Comparison of ENCODE assay signal across 16 cellular contexts in genomic region chr13:38398810-38399493, GRCh38. TPM values are rescaled to one million over a fixed set of nuclear protein-coding genes. Genes with fewer than 3 reads are reported as not detected.
DNase-seq lines count a peak whose midpoint lies in the region; ATAC-seq, FAIRE-seq and TF ChIP-seq lines count a peak whose summit lies in the region.
"Had no signal": no experiment of that assay in that cellular context is flagged by ENCODE, and none has a peak within 500 bp of the region (broad histone marks: within the 10 kb centered on the region; RNA-seq: fewer than 3 reads in every experiment).

No MANE protein-coding gene starts in this region.

- H3K27ac ChIP-seq in BLaER1 treated with 17β-estradiol and CSF1 and Interleukin-3, amounts not matched to agents 10 nM and 100 nM, result peak overlapping the region; percentile 2 to 88 (median 81); a peak in 20 of 22 replicates
- no peak overlapping the region for H3K27ac ChIP-seq in K562 (ENCODE audit: extremely low read depth, low read depth, low read length)
- H3K27ac ChIP-seq in mesenchymal stem cell (ENCODE audit: low read length, poor library complexity, severe bottlenecking), result no peak overlapping the region
- no peak overlapping the region for H3K27ac ChIP-seq in lower lobe of right lung
- H3K27ac ChIP-seq: HL-60 had no signal

- no peaks in the 10 kb centered on the region for H3K79me1 ChIP-seq in mesenchymal stem cell (replicated peaks; ENCODE audit: low read length, poor library complexity, severe bottlenecking)

- no peaks in the 10 kb centered on the region for H3K36me3 Mint-ChIP-seq in activated T-helper 1 cell treated with anti-CD3 and anti-CD28 coated beads, Interleukin-12 subunit alpha, Interleukin-12 subunit beta, Interleukin-2, Interleukin-4 antibody, amounts not matched to agents 30 ng/mL and 10 ng/mL and 1 ng/mL, durations not matched to agents 14 hours and 24 hours and 36 hours (ENCODE audit: low read depth)

- H4K91ac ChIP-seq in mesenchymal stem cell (ENCODE audit: low read length), result no peak overlapping the region

- ATAC-seq in K562, result no peak
- ATAC-seq in lower lobe of right lung, result no peak
- ATAC-seq: HCT116 had no signal

- TF ChIP-seq CTCF in K562 (IDR thresholded peaks at IDR 0.05 in 2 of 3, conservative IDR thresholded peaks at IDR 0.05 in 1 of 3; ENCODE audit: insufficient read depth in 2 of 3, low read depth in 1 of 3, low read length in 3 of 3) (no peak), lower lobe of right lung (IDR thresholded peaks at IDR 0.05) (no peak)

- H3K9me3 ChIP-seq in BLaER1 treated with 17β-estradiol and CSF1 and Interleukin-3, amounts not matched to agents 10 nM and 100 nM (replicated peaks in 1 of 11), result peaks cover 0 to 5% (median 2%) of the 10 kb centered on the region in 11 experiments; a peak in 7 of 22 replicates
- no peaks in the 10 kb centered on the region for H3K9me3 ChIP-seq in K562 (replicated peaks; ENCODE audit: control insufficient read depth, insufficient read depth, low read depth, low read length)
- H3K9me3 ChIP-seq in mesenchymal stem cell (ENCODE audit: control insufficient read depth, low read length), result no peaks in the 10 kb centered on the region
- H3K9me3 ChIP-seq in lower lobe of right lung, result no peaks in the 10 kb centered on the region

- no peak for TF ChIP-seq EP300 in K562 (IDR thresholded peaks at IDR 0.05; ENCODE audit: low read length)

- H3K27me3 Mint-ChIP-seq in activated T-helper 1 cell treated with anti-CD3 and anti-CD28 coated beads, Interleukin-12 subunit alpha, Interleukin-12 subunit beta, Interleukin-2, Interleukin-4 antibody, amounts not matched to agents 30 ng/mL and 10 ng/mL and 1 ng/mL, durations not matched to agents 14 hours and 24 hours and 36 hours (ENCODE audit: insufficient read depth), result peaks cover 2% of the 10 kb centered on the region

- no peak overlapping the region for H3K27ac Mint-ChIP-seq in activated T-helper 1 cell treated with anti-CD3 and anti-CD28 coated beads, Interleukin-12 subunit alpha, Interleukin-12 subunit beta, Interleukin-2, Interleukin-4 antibody, amounts not matched to agents 30 ng/mL and 10 ng/mL and 1 ng/mL, durations not matched to agents 14 hours and 24 hours and 36 hours

- peak overlapping the region in 10 of 11 experiments; percentile 9 to 77 (median 56); a peak in 19 of 22 replicates for H3K4me2 ChIP-seq in BLaER1 treated with 17β-estradiol and CSF1 and Interleukin-3, amounts not matched to agents 10 nM and 100 nM
- H3K4me2 ChIP-seq in K562 (ENCODE audit: insufficient read depth, low read length) (no peak overlapping the region), mesenchymal stem cell (ENCODE audit: low read length, poor library complexity, severe bottlenecking) (no peak overlapping the region)

- H3K27me3 ChIP-seq in BLaER1 treated with 17β-estradiol and CSF1 and Interleukin-3, amounts not matched to agents 10 nM and 100 nM, result no peaks in the 10 kb centered on the region
- H3K27me3 ChIP-seq in K562 (ENCODE audit: control insufficient read depth in 2 of 2, insufficient read depth in 2 of 2, low read length in 2 of 2) (no peaks in the 10 kb centered on the region), mesenchymal stem cell (ENCODE audit: control insufficient read depth in 1 of 2, insufficient read depth in 1 of 2, low read length in 2 of 2) (no peaks in the 10 kb centered on the region), lower lobe of right lung (ENCODE audit: low read depth) (no peaks in the 10 kb centered on the region)

- H2AK5ac ChIP-seq in mesenchymal stem cell (ENCODE audit: low read length, severe bottlenecking), result no peak overlapping the region

- no peak for TF ChIP-seq RAD21 in K562 (CRISPR knock-in tag; conservative IDR thresholded peaks at IDR 0.05 in 1 of 2, IDR thresholded peaks at IDR 0.05 in 1 of 2)

- intact Hi-C loops in K562 (cut with micrococcal nuclease) (no loop called here), posterior cingulate gyrus (cut with DNase I) (no loop called here), lower lobe of right lung (cut with DNase I) (no loop called here)
- intact Hi-C loops in activated T-helper 1 cell treated with anti-CD3 and anti-CD28 coated beads, Interleukin-12 subunit alpha, Interleukin-12 subunit beta, Interleukin-2, Interleukin-4 antibody, amounts not matched to agents 30 ng/mL and 10 ng/mL and 1 ng/mL, durations not matched to agents 14 hours and 24 hours and 36 hours (cut with micrococcal nuclease), result no loop called here

- in situ Hi-C loops in K562 (cut with MboI), result no loop called here

- H3K18ac ChIP-seq in mesenchymal stem cell (ENCODE audit: low read depth in 1 of 2, low read length in 2 of 2), result no peak overlapping the region

- peaks cover 4% of the 10 kb centered on the region for H3K4me1 Mint-ChIP-seq in activated T-helper 1 cell treated with anti-CD3 and anti-CD28 coated beads, Interleukin-12 subunit alpha, Interleukin-12 subunit beta, Interleukin-2, Interleukin-4 antibody, amounts not matched to agents 30 ng/mL and 10 ng/mL and 1 ng/mL, durations not matched to agents 14 hours and 24 hours and 36 hours (ENCODE audit: low read depth)

- no peaks in the 10 kb centered on the region for H4K20me1 ChIP-seq in BLaER1 treated with 17β-estradiol and CSF1 and Interleukin-3, amounts not matched to agents 10 nM and 100 nM
- H4K20me1 ChIP-seq in K562 (replicated peaks; ENCODE audit: control insufficient read depth, insufficient read depth, low read length), result no peaks in the 10 kb centered on the region

- DNase-seq in HT1080 (ENCODE audit: low read depth) (peak; percentile 87), K562 (ENCODE audit: extremely low read depth in 1 of 4, low spot score in 3 of 4) (no peak), mesenchymal stem cell (peak; percentile 64), NCI-H1092 treated with DMSO at 0.1 percent for 48 hours (lab: John Stamatoyannopoulos, UW) (no peak), posterior cingulate gyrus (no peak), lower lobe of right lung (no peak)
- no peak for DNase-seq in activated T-helper 1 cell treated with anti-CD3 and anti-CD28 coated beads, Interleukin-12 subunit alpha, Interleukin-12 subunit beta, Interleukin-2, Interleukin-4 antibody, amounts not matched to agents 30 ng/mL and 10 ng/mL and 1 ng/mL, durations not matched to agents 14 hours and 24 hours and 36 hours (ENCODE audit: low spot score)
- DNase-seq: DMS 273 treated with DMSO at 0.1 percent for 48 hours; NCI-H2029 treated with DMSO at 0.1 percent for 48 hours; SHP77 treated with DMSO at 0.1 percent for 48 hours; stimulated activated CD8-positive, alpha-beta memory T cell treated with anti-CD3 and anti-CD28 coated beads, Interleukin-4, amount 100 ng/mL, for 48 hours had no signal

- H3K9me1 ChIP-seq in K562 (ENCODE audit: control insufficient read depth, insufficient read depth, low read length), result no peaks in the 10 kb centered on the region

- no peak for FAIRE-seq in K562 (lab: Jason Lieb, UNC)
- FAIRE-seq: endothelial cell of umbilical vein had no signal

- H2BK12ac ChIP-seq in mesenchymal stem cell (ENCODE audit: low read length in 2 of 2), result no peak overlapping the region

- H2AFZ ChIP-seq in K562 (ENCODE audit: low read depth, low read length), result no peak overlapping the region
- no peak overlapping the region for H2AFZ ChIP-seq in mesenchymal stem cell (ENCODE audit: low read depth, low read length)

- H3K36me3 ChIP-seq in BLaER1 treated with 17β-estradiol and CSF1 and Interleukin-3, amounts not matched to agents 10 nM and 100 nM, result no peaks in the 10 kb centered on the region
- no peaks in the 10 kb centered on the region for H3K36me3 ChIP-seq in K562 (ENCODE audit: control insufficient read depth, insufficient read depth, low read length)
- no peaks in the 10 kb centered on the region for H3K36me3 ChIP-seq in mesenchymal stem cell (ENCODE audit: control insufficient read depth in 1 of 2, insufficient read depth in 2 of 2, low read depth in 1 of 2, low read length in 2 of 2)
- no peaks in the 10 kb centered on the region for H3K36me3 ChIP-seq in lower lobe of right lung

- no peak overlapping the region for H3K4me3 Mint-ChIP-seq in activated T-helper 1 cell treated with anti-CD3 and anti-CD28 coated beads, Interleukin-12 subunit alpha, Interleukin-12 subunit beta, Interleukin-2, Interleukin-4 antibody, amounts not matched to agents 30 ng/mL and 10 ng/mL and 1 ng/mL, durations not matched to agents 14 hours and 24 hours and 36 hours

- peaks cover 0 to 31% (median 23%) of the 10 kb centered on the region in 10 experiments; a peak in 17 of 20 replicates for H3K4me1 ChIP-seq in BLaER1 treated with 17β-estradiol and CSF1 and Interleukin-3, amounts not matched to agents 10 nM and 100 nM
- H3K4me1 ChIP-seq in K562 (replicated peaks in 1 of 2; ENCODE audit: control insufficient read depth in 2 of 2, insufficient read depth in 2 of 2, low read length in 2 of 2), result no peaks in the 10 kb centered on the region
- no peaks in the 10 kb centered on the region for H3K4me1 ChIP-seq in mesenchymal stem cell (ENCODE audit: control insufficient read depth, insufficient read depth, low read depth, low read length)
- H3K4me1 ChIP-seq in lower lobe of right lung, result no peaks in the 10 kb centered on the region

- no peak overlapping the region for H2BK120ac ChIP-seq in mesenchymal stem cell (ENCODE audit: low read depth, low read length)

- peak overlapping the region in 5 of 10 experiments; percentile 4 to 44 (median 29); a peak in 4 of 20 replicates for H3K4me3 ChIP-seq in BLaER1 treated with 17β-estradiol and CSF1 and Interleukin-3, amounts not matched to agents 10 nM and 100 nM
- no peak overlapping the region for H3K4me3 ChIP-seq in K562
- H3K4me3 ChIP-seq in mesenchymal stem cell (ENCODE audit: insufficient read depth in 1 of 2, low read depth in 1 of 2, low read length in 2 of 2), result no peak overlapping the region
- no peak overlapping the region for H3K4me3 ChIP-seq in lower lobe of right lung
- H3K4me3 ChIP-seq: lung had no signal

- CTCF ChIA-PET in K562 (lab: Yijun Ruan, JAX; ENCODE audit: low intra/inter-chr PET ratio), result no interaction called here

- BruUV-seq in K562 (replicated peaks; lab: Mats Ljungman, UMichigan), result no TSS peak

- H3K4ac ChIP-seq in mesenchymal stem cell (ENCODE audit: low read depth in 1 of 2, low read length in 2 of 2), result no peak overlapping the region

- no peak overlapping the region for H2BK5ac ChIP-seq in mesenchymal stem cell (ENCODE audit: low read depth, low read length, poor library complexity, severe bottlenecking)

- H4K8ac ChIP-seq in mesenchymal stem cell (ENCODE audit: low read length), result no peak overlapping the region

- no peak overlapping the region for H2BK15ac ChIP-seq in mesenchymal stem cell (ENCODE audit: low read depth, poor library complexity, severe bottlenecking)

- no peaks in the 10 kb centered on the region for H3K9me3 Mint-ChIP-seq in activated T-helper 1 cell treated with anti-CD3 and anti-CD28 coated beads, Interleukin-12 subunit alpha, Interleukin-12 subunit beta, Interleukin-2, Interleukin-4 antibody, amounts not matched to agents 30 ng/mL and 10 ng/mL and 1 ng/mL, durations not matched to agents 14 hours and 24 hours and 36 hours

- WGBS in K562 (ENCODE audit: insufficient coverage, low coverage, missing lambda C conversion rate), result 2% methylated on average over 3 of the region's 3 CpGs
- 0% methylated on average over 1 of the region's 3 CpGs for WGBS in mesenchymal stem cell

- POLR2A ChIA-PET in K562 (lab: Yijun Ruan, JAX), result no interaction called here

- peak overlapping the region in 8 of 11 experiments; percentile 30 to 69 (median 53); a peak in 14 of 22 replicates for H3K9ac ChIP-seq in BLaER1 treated with 17β-estradiol and CSF1 and Interleukin-3, amounts not matched to agents 10 nM and 100 nM
- H3K9ac ChIP-seq in K562 (ENCODE audit: insufficient read depth in 1 of 2, low read depth in 2 of 2, low read length in 2 of 2) (no peak overlapping the region), mesenchymal stem cell (ENCODE audit: low read length) (no peak overlapping the region)

- no peak for TF ChIP-seq POLR2A in K562 (conservative IDR thresholded peaks at IDR 0.05)

- no peak overlapping the region for H3K23ac ChIP-seq in mesenchymal stem cell (ENCODE audit: low read length in 2 of 2)

- no peak overlapping the region for H3K14ac ChIP-seq in mesenchymal stem cell (ENCODE audit: low read length in 2 of 2)

- H3K79me2 ChIP-seq in K562 (ENCODE audit: control insufficient read depth, insufficient read depth, low read length), result no peaks in the 10 kb centered on the region

RNA-seq across cellular contexts. Expression of gene UFM1, which starts 49.3 kb away (rescaled TPM):
- 29.3 and 33.5 TPM in 2 replicates for total RNA-seq in HT1080 (2014; rRNA removed; shearing (Covaris generic))
- polyA plus RNA-seq in HT1080 (2015; cell fraction: cytosol; rRNA removed), result 49.3 and 56.4 TPM in 2 replicates
- 74.5 and 78.4 TPM in 2 replicates for polyA plus RNA-seq in HT1080 (2015; cell fraction: nucleus; rRNA removed)
- 17.9 and 49.6 TPM in 2 replicates for total RNA-seq in K562 (2011; cell fraction: chromatin; rRNA removed; ENCODE audit: low replicate concordance)
- 10.2 and 13.7 TPM in 2 replicates for total RNA-seq in K562 (2011; cell fraction: nucleolus; rRNA removed)
- total RNA-seq in K562 (2011; cell fraction: nucleoplasm; rRNA removed), result 23.2 and 46.4 TPM in 2 replicates
- total RNA-seq in K562 (2014; rRNA removed), result 20.2 and 26.3 TPM in 2 replicates
- total RNA-seq in K562 (2014; rRNA removed; fragmentation: Illumina TruSeq; extraction: Trizol), result 47.3 and 51.8 TPM in 2 replicates
- total RNA-seq in K562 (2015; rRNA removed; fragmentation: Illumina TruSeq; extraction: Trizol), result 34.1 and 36.1 TPM in 2 replicates
- 26.8 and 27.3 TPM in 2 replicates for total RNA-seq in K562 (2021)
- 49.7 and 51.7 TPM in 2 replicates for polyA plus RNA-seq in K562 (2011; rRNA removed)
- 7.3 and 18.5 TPM in 2 replicates for polyA plus RNA-seq in K562 (2011; cell fraction: cytosol; rRNA removed)
- polyA plus RNA-seq in K562 (2011; cell fraction: nucleus; rRNA removed), result 26.0 and 47.7 TPM in 2 replicates
- polyA plus RNA-seq in K562 (2012), result 19.5 and 29.9 TPM in 2 replicates
- 26.6 and 33.0 TPM in 2 replicates for polyA plus RNA-seq in K562 (2014; fragmentation: Illumina TruSeq; extraction: Trizol)
- polyA plus RNA-seq in K562 (2014; fragmentation: Nextera tagmentation; extraction: Ambion mirVana), result 10 to 100 TPM; 54.5 to 58.5 TPM
- polyA plus RNA-seq in K562 (2014; rRNA removed), result 29.8 and 35.5 TPM in 2 replicates
- polyA minus RNA-seq in K562 (2011; rRNA and poly(A)+ RNA removed), result 38.8 and 46.9 TPM in 2 replicates
- 14.1 and 15.8 TPM in 2 replicates for polyA minus RNA-seq in K562 (2011; cell fraction: cytosol; rRNA and poly(A)+ RNA removed)
- 34.9 and 77.4 TPM in 2 replicates for polyA minus RNA-seq in K562 (2011; cell fraction: nucleus; rRNA and poly(A)+ RNA removed)
- polyA plus RNA-seq in mesenchymal stem cell (2013, experiment 1 of 2), result 56.4 TPM
- 61.5 TPM for polyA plus RNA-seq in mesenchymal stem cell (2013, experiment 2 of 2)
- 66.9 and 71.3 TPM in 2 replicates for total RNA-seq in activated T-helper 1 cell treated with anti-CD3 and anti-CD28 coated beads, Interleukin-12 subunit alpha, Interleukin-12 subunit beta, Interleukin-2, Interleukin-4 antibody, amounts not matched to agents 30 ng/mL and 10 ng/mL and 1 ng/mL, durations not matched to agents 14 hours and 24 hours and 36 hours
- 60.0 TPM for total RNA-seq in lower lobe of right lung

Comparison
In these comparisons a context has a peak if more than half of its experiments do, and no peak if none do; other contexts are left out.
1. H3K27ac ChIP-seq: peak in BLaER1 treated with 17β-estradiol and CSF1 and Interleukin-3, amounts not matched to agents 10 nM and 100 nM (11 of 11); none in K562 (single experiment), mesenchymal stem cell (single experiment) and lower lobe of right lung (single experiment).
2. H3K4me2 ChIP-seq: peak in BLaER1 treated with 17β-estradiol and CSF1 and Interleukin-3, amounts not matched to agents 10 nM and 100 nM (10 of 11); none in K562 (single experiment) and mesenchymal stem cell (single experiment).
3. H3K9ac ChIP-seq: peak in BLaER1 treated with 17β-estradiol and CSF1 and Interleukin-3, amounts not matched to agents 10 nM and 100 nM (8 of 11); none in K562 (0 of 2) and mesenchymal stem cell (single experiment).
4. DNase-seq: peak in HT1080 (single experiment) and mesenchymal stem cell (single experiment); none in K562 (0 of 4), activated T-helper 1 cell treated with anti-CD3 and anti-CD28 coated beads, Interleukin-12 subunit alpha, Interleukin-12 subunit beta, Interleukin-2, Interleukin-4 antibody, amounts not matched to agents 30 ng/mL and 10 ng/mL and 1 ng/mL, durations not matched to agents 14 hours and 24 hours and 36 hours (single experiment), NCI-H1092 treated with DMSO at 0.1 percent for 48 hours (single experiment), posterior cingulate gyrus (0 of 10) and lower lobe of right lung (single experiment).